ENCODE assay signal across 34 cellular contexts in genomic region chr3:63471781-63472180, GRCh38.
"Had no signal": no experiment of that assay in that cellular context is flagged by ENCODE, and none has a peak within 500 bp of the region (broad histone marks: within the 10 kb centered on the region; RNA-seq: fewer than 3 reads in every experiment).

No MANE protein-coding gene starts in this region.

- FAIRE-seq: astrocyte, TTC549 had no signal

- H3K27ac ChIP-seq: adrenal gland, body of pancreas, brain microvascular endothelial cell, breast epithelium, VCaP had no signal

- DNase-seq: activated B cell treated with CpG ODN at 0.5 μM for 24 hours; activated CD4-positive, alpha-beta memory T cell treated with anti-CD3 and anti-CD28 coated beads for 36 hours; activated CD4-positive, alpha-beta T cell treated with anti-CD3 and anti-CD28 coated beads for 4 hours; activated CD4-positive, alpha-beta T cell treated with anti-CD3 and anti-CD28 coated beads, Interleukin-2, amount 10 ng/mL, durations not matched to agents 24 days and 14 days; activated CD4-positive, alpha-beta T cell treated with anti-CD3 and anti-CD28 coated beads, Interleukin-2, amount 50 U/mL, for 1 hour; activated CD4-positive, alpha-beta T cell treated with anti-CD3 and anti-CD28 coated beads, Interleukin-2, amount 50 U/mL, for 4 hours; activated CD4-positive, CD25-positive, alpha-beta regulatory T cell treated with anti-CD3 and anti-CD28 coated beads, Interleukin-2, amount 50 U/mL, for 72 hours; activated CD8-positive, alpha-beta memory T cell treated with anti-CD3 and anti-CD28 coated beads, Interleukin-2, amount 50 U/mL, for 4 hours; activated CD8-positive, alpha-beta T cell treated with anti-CD3 and anti-CD28 coated beads for 36 hours; activated effector memory CD4-positive, alpha-beta T cell treated with anti-CD3 and anti-CD28 coated beads, Interleukin-2, amount 50 U/mL, for 16 hours; activated gamma-delta T cell treated with Interleukin-2 at 50 U/mL for 16 hours; activated naive CD4-positive, alpha-beta T cell; activated naive CD4-positive, alpha-beta T cell treated with anti-CD3 and anti-CD28 coated beads for 36 hours; activated naive CD4-positive, alpha-beta T cell treated with anti-CD3 and anti-CD28 coated beads, Interleukin-2, amount 50 U/mL, for 16 hours; activated naive CD8-positive, alpha-beta T cell treated with anti-CD3 and anti-CD28 coated beads for 36 hours; activated T-cell treated with anti-CD3 and anti-CD28 coated beads for 4 hours; activated T-cell treated with anti-CD3 and anti-CD28 coated beads, Interleukin-2, amount 50 U/mL, for 1 hour; activated T-cell treated with anti-CD3 and anti-CD28 coated beads, Interleukin-2, amount 50 U/mL, for 4 hours; activated T-cell treated with anti-CD3 and anti-CD28 coated beads, Interleukin-2, amount 50 U/mL, for 72 hours; adrenal gland; amniotic stem cell; aorta; body of pancreas; brain microvascular endothelial cell; cerebellar nuclear complex; T-helper 1 cell; T-helper 2 cell; T-helper 9 cell had no signal

- ATAC-seq: activated CD8-positive, alpha-beta T cell treated with anti-CD3 and anti-CD28 coated beads for 36 hours; activated naive CD4-positive, alpha-beta T cell treated with anti-CD3 and anti-CD28 coated beads, Interleukin-2, amount 50 U/mL, for 72 hours; activated T-cell treated with anti-CD3 and anti-CD28 coated beads, Interleukin-2, amount 50 U/mL, for 4 hours; activated T-cell treated with anti-CD3 and anti-CD28 coated beads, Interleukin-2, amount 50 U/mL, for 72 hours; activated T-helper 17 cell treated with anti-CD3 and anti-CD28 coated beads, Interleukin-2, amount 50 U/mL, for 72 hours; body of pancreas had no signal

- H3K4me1 ChIP-seq: adrenal gland, body of pancreas, breast epithelium had no signal

- H3K4me3 ChIP-seq: adrenal gland, body of pancreas, breast epithelium had no signal

- H3K36me3 ChIP-seq: adrenal gland, brain microvascular endothelial cell, breast epithelium had no signal

- H3K27me3 ChIP-seq: adrenal gland, body of pancreas, brain microvascular endothelial cell, breast epithelium had no signal

- H3K9me3 ChIP-seq: adrenal gland, body of pancreas, breast epithelium had no signal
